In genomic region chr12:54294152-54294913, GRCh38 we compare ENCODE assay signal across 8 cellular contexts. TPM values are rescaled to one million over a fixed set of nuclear protein-coding genes. Genes with fewer than 3 reads are reported as not detected.
DNase-seq lines count a peak whose midpoint lies in the region; ATAC-seq and TF ChIP-seq lines count a peak whose summit lies in the region.

No MANE protein-coding gene starts in this region.

- peak; percentile 73 for TF ChIP-seq CTCF in LNCAP (IDR thresholded peaks at IDR 0.05)

- peak; percentile 15 for DNase-seq in SHP77 treated with DMSO at 0.1 percent for 48 hours (lab: John Stamatoyannopoulos, UW)
- DNase-seq in SHP77 (lab: John Stamatoyannopoulos, UW) = no peak
- peak; percentile 44 to 57 for DNase-seq in activated CD4-positive, alpha-beta T cell treated with anti-CD3 and anti-CD28 coated beads for 4 hours
- DNase-seq in dermis blood vessel endothelial cell = peak; percentile 67
- DNase-seq in medulla oblongata (ENCODE audit: extremely low spot score) = peak; percentile 81
- peak; percentile 80 for DNase-seq in stimulated activated naive CD8-positive, alpha-beta T cell treated with anti-CD3 and anti-CD28 coated beads, Interleukin-15, Interleukin-2, amounts not matched to agents 100 U/mL and 50 U/mL, for 24 hours

- ATAC-seq in stimulated activated naive CD8-positive, alpha-beta T cell treated with anti-CD3 and anti-CD28 coated beads, Interleukin-15, Interleukin-2, amounts not matched to agents 100 U/mL and 50 U/mL, for 24 hours = peak; percentile 73
- ATAC-seq in HG03521 (IDR thresholded peaks at IDR 0.05; ENCODE audit: unreplicated experiment) = no peak

RNA-seq across cellular contexts. Expression of gene NFE2, which starts 6.5 kb away (rescaled TPM):
- total RNA-seq in dermis blood vessel endothelial cell = not detected in 2 replicates

RNA-seq across cellular contexts. Expression of gene HNRNPA1, which starts 13.8 kb away (rescaled TPM):
- total RNA-seq in dermis blood vessel endothelial cell = 415 and 513 TPM in 2 replicates

RNA-seq across cellular contexts. Expression of gene CBX5, which starts 14.4 kb away (rescaled TPM):
- total RNA-seq in dermis blood vessel endothelial cell = 27.6 and 81.6 TPM in 2 replicates

RNA-seq across cellular contexts. Expression of gene COPZ1, which starts 30.6 kb away (rescaled TPM):
- total RNA-seq in dermis blood vessel endothelial cell = 111 and 159 TPM in 2 replicates

Comparison
In these comparisons a context has a peak if more than half of its experiments do, and no peak if none do; other contexts are left out.
1. DNase-seq: peak in SHP77 treated with DMSO at 0.1 percent for 48 hours (single experiment), activated CD4-positive, alpha-beta T cell treated with anti-CD3 and anti-CD28 coated beads for 4 hours (2 of 2), dermis blood vessel endothelial cell (single experiment), medulla oblongata (single experiment) and stimulated activated naive CD8-positive, alpha-beta T cell treated with anti-CD3 and anti-CD28 coated beads, Interleukin-15, Interleukin-2, amounts not matched to agents 100 U/mL and 50 U/mL, for 24 hours (single experiment); none in SHP77 (0 of 2).